ENCODE assay signal across 8 cellular contexts in the genomic region with DNA sequence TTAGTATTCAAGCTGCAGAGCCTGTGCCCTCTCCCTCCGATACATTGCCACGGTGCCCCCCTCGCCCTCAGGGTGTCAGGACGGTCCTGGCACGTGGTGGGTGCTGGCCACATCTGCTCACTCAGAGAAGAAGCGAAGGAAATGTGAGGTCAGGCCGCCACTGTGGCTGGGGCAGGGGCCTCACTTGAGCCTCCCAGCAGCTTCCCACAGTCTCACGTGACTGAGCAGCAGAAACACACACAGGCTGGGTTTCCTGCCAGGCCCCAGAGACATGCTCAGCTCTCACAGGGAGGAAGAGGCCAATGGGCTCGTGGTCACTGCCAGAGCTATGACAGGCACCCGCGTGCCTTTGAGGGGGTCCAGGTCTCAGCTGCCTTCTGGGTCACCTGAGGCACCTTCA. TPM values are rescaled to one million over a fixed set of nuclear protein-coding genes. Genes with fewer than 3 reads are reported as not detected.
DNase-seq lines count a peak whose midpoint lies in the region; ATAC-seq and TF ChIP-seq lines count a peak whose summit lies in the region.

No MANE protein-coding gene starts in this region.

- peak; percentile 49 for DNase-seq in HK-2 (ENCODE audit: unreplicated experiment)
- DNase-seq in activated CD8-positive, alpha-beta T cell treated with anti-CD3 and anti-CD28 coated beads, Interleukin-2, amount 10 ng/mL, durations not matched to agents 7 days and 5 days = peak; percentile 87
- DNase-seq in fibroblast of pulmonary artery (ENCODE audit: low read depth) = peak; percentile 55
- peak; percentile 55 for DNase-seq in putamen (ENCODE audit: low spot score)
- DNase-seq in epidermal melanocyte (ENCODE audit: insufficient read length, low spot score) = no peak
- DNase-seq in kidney glomerular epithelial cell (lab: John Stamatoyannopoulos, UW) = no peak
- no peak for DNase-seq in NCI-H446 (lab: John Stamatoyannopoulos, UW)

- CTCF ChIA-PET in activated CD8-positive, alpha-beta T cell treated with anti-CD3 and anti-CD28 coated beads, Interleukin-2, amount 10 ng/mL, durations not matched to agents 7 days and 5 days (lab: Charles Lee) = interaction anchor here (0.8 to 12.8 kb wide), 6 partner anchors 12 to 404 kb away, joined by 3 to 129 read pairs (median 4); no protein-coding TSS in a partner anchor

- POLR2A ChIA-PET in activated CD8-positive, alpha-beta T cell treated with anti-CD3 and anti-CD28 coated beads, Interleukin-2, amount 10 ng/mL, durations not matched to agents 7 days and 5 days (lab: Charles Lee) = interaction anchor here (0.5 to 0.9 kb wide), 3 partner anchors 8 to 484 kb away, joined by 3 read pairs; a partner anchor contains a TSS

- H3K27ac Mint-ChIP-seq in activated CD8-positive, alpha-beta T cell treated with anti-CD3 and anti-CD28 coated beads, Interleukin-2, amount 10 ng/mL, durations not matched to agents 7 days and 5 days = peak overlapping the region; percentile 87

- H3K4me1 Mint-ChIP-seq in activated CD8-positive, alpha-beta T cell treated with anti-CD3 and anti-CD28 coated beads, Interleukin-2, amount 10 ng/mL, durations not matched to agents 7 days and 5 days (ENCODE audit: low read depth) = peaks cover 74% of the 10 kb centered on the region

- H3K4me3 ChIP-seq in fibroblast of pulmonary artery (replicated peaks; ENCODE audit: low read depth, low read length) = no peak overlapping the region

- H3K9me3 Mint-ChIP-seq in activated CD8-positive, alpha-beta T cell treated with anti-CD3 and anti-CD28 coated beads, Interleukin-2, amount 10 ng/mL, durations not matched to agents 7 days and 5 days (ENCODE audit: insufficient read depth) = no peaks in the 10 kb centered on the region

- TF ChIP-seq CTCF in fibroblast of pulmonary artery (IDR thresholded peaks at IDR 0.05; ENCODE audit: low read length, missing control alignments) = no peak

- H3K27me3 Mint-ChIP-seq in activated CD8-positive, alpha-beta T cell treated with anti-CD3 and anti-CD28 coated beads, Interleukin-2, amount 10 ng/mL, durations not matched to agents 7 days and 5 days (ENCODE audit: low read depth) = no peaks in the 10 kb centered on the region

- no peaks in the 10 kb centered on the region for H3K36me3 Mint-ChIP-seq in activated CD8-positive, alpha-beta T cell treated with anti-CD3 and anti-CD28 coated beads, Interleukin-2, amount 10 ng/mL, durations not matched to agents 7 days and 5 days (ENCODE audit: low read depth)

- peak overlapping the region; percentile 43 for H3K4me3 Mint-ChIP-seq in activated CD8-positive, alpha-beta T cell treated with anti-CD3 and anti-CD28 coated beads, Interleukin-2, amount 10 ng/mL, durations not matched to agents 7 days and 5 days

- peak; percentile 53 for ATAC-seq in activated CD8-positive, alpha-beta T cell treated with anti-CD3 and anti-CD28 coated beads, Interleukin-2, amount 10 ng/mL, durations not matched to agents 7 days and 5 days
- no peak for ATAC-seq in GM21515 (IDR thresholded peaks at IDR 0.05; ENCODE audit: unreplicated experiment)

RNA-seq across cellular contexts. Expression of a gene that starts 37.9 kb away (rescaled TPM):
- total RNA-seq in activated CD8-positive, alpha-beta T cell treated with anti-CD3 and anti-CD28 coated beads, Interleukin-2, amount 10 ng/mL, durations not matched to agents 7 days and 5 days = 10 to 100 TPM; 29.4 to 31.5 TPM

Comparison
In these comparisons a context has a peak if more than half of its experiments do, and no peak if none do; other contexts are left out.
1. DNase-seq: peak in HK-2 (single experiment), activated CD8-positive, alpha-beta T cell treated with anti-CD3 and anti-CD28 coated beads, Interleukin-2, amount 10 ng/mL, durations not matched to agents 7 days and 5 days (single experiment), fibroblast of pulmonary artery (single experiment) and putamen (single experiment); none in epidermal melanocyte (single experiment), kidney glomerular epithelial cell (single experiment) and NCI-H446 (0 of 2).